Comparison of ENCODE assay signal across 26 cellular contexts in the genomic region with DNA sequence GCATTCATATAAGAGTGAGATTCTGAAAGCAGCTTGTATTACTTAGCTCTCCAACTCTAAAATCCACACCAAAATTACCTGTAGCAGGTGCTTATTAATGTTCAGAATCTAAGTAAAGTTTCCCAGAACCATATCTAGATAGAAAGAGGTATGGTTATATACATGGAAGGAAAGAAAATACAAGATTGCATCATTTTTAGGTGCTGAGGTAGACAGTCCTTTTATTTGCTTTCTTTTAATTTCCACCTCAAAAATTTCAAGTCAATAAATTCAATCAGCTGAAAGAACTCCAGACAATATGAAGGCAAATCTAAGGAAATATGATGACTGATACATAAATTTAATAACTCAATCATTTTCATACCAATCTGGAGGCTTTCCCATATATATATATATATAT.
"Had no signal": no experiment of that assay in that cellular context is flagged by ENCODE, and none has a peak within 500 bp of the region (broad histone marks: within the 10 kb centered on the region; RNA-seq: fewer than 3 reads in every experiment).

No MANE protein-coding gene starts in this region.

- H3K27me3 ChIP-seq: stomach, suprapubic skin, testis, thyroid gland, tibial artery, transverse colon, upper lobe of left lung, upper lobe of right lung, uterus, vagina had no signal

- DNase-seq: stimulated activated CD4-positive, alpha-beta T cell treated with anti-CD3 and anti-CD28 coated beads, Interleukin-2, amount 100 ng/mL, for 48 hours; stimulated activated CD4-positive, alpha-beta T cell treated with anti-CD3 and anti-CD28 coated beads, Interleukin-4, amount 100 ng/mL, for 1 hour; stimulated activated CD4-positive, alpha-beta T cell treated with anti-CD3 and anti-CD28 coated beads, Interleukin-4, amount 100 ng/mL, for 24 hours; stimulated activated CD4-positive, alpha-beta T cell treated with anti-CD3 and anti-CD28 coated beads, Interleukin-4, amount 100 ng/mL, for 4 hours; stimulated activated CD8-positive, alpha-beta memory T cell treated with anti-CD3 and anti-CD28 coated beads, Interleukin-4, amount 100 ng/mL, for 48 hours; stimulated activated naive B cell treated with anti-CD40 and anti-IgM and Interleukin-4, amounts not matched to agents 10 μg/mL and 1 μg/mL and 100 μg/mL, for 72 hours; stimulated activated naive CD4-positive, alpha-beta T cell; stimulated activated naive CD4-positive, alpha-beta T cell treated with Interleukin-2 at 50 U/mL for 16 hours; stimulated activated naive CD8-positive, alpha-beta T cell treated with anti-CD3 and anti-CD28 coated beads, Interleukin-15, amount 100 ng/mL, for 72 hours; stimulated activated naive CD8-positive, alpha-beta T cell treated with anti-CD3 and anti-CD28 coated beads, Interleukin-15, Interleukin-2, amounts not matched to agents 100 U/mL and 50 U/mL, for 24 hours; stomach; substantia nigra; testis; thyroid gland; tibial artery; transverse colon; trophoblast cell; upper lobe of left lung; upper lobe of right lung; uterus had no signal

- H3K36me3 ChIP-seq: stomach, suprapubic skin, thoracic aorta, thyroid gland, tibial artery, transverse colon, upper lobe of left lung, upper lobe of right lung, uterus, vagina had no signal

- H3K27ac ChIP-seq: stomach, suprapubic skin, testis, thoracic aorta, thyroid gland, tibial artery, transverse colon, upper lobe of left lung, upper lobe of right lung, uterus, vagina had no signal

- H3K4me3 ChIP-seq: stomach, suprapubic skin, testis, thoracic aorta, thyroid gland, tibial artery, transverse colon, upper lobe of left lung, upper lobe of right lung, uterus, vagina had no signal

- ATAC-seq: stimulated activated effector memory CD8-positive, alpha-beta T cell treated with anti-CD3 and anti-CD28 coated beads, Interleukin-12 subunit alpha, Interleukin-12 subunit beta, amount 100 ng/mL, for 72 hours; stimulated activated memory B cell treated with anti-CD40 and anti-IgM and Interleukin-4, amounts not matched to agents 10 μg/mL and 1 μg/mL and 100 μg/mL, for 72 hours; stimulated activated naive B cell treated with anti-CD40 and anti-IgM and Interleukin-4, amounts not matched to agents 10 μg/mL and 1 μg/mL and 100 μg/mL, for 72 hours; stimulated activated naive CD8-positive, alpha-beta T cell treated with anti-CD3 and anti-CD28 coated beads, Interleukin-15, amount 100 ng/mL, for 72 hours; stimulated activated naive CD8-positive, alpha-beta T cell treated with anti-CD3 and anti-CD28 coated beads, Interleukin-15, Interleukin-2, amounts not matched to agents 100 U/mL and 50 U/mL, for 24 hours; upper lobe of right lung had no signal

- H3K9me3 ChIP-seq: stomach, suprapubic skin, testis, thoracic aorta, thyroid gland, tibial artery, transverse colon, upper lobe of left lung, upper lobe of right lung, uterus, vagina had no signal

- H3K4me1 ChIP-seq: stomach, suprapubic skin, testis, thyroid gland, tibial artery, transverse colon, upper lobe of left lung, upper lobe of right lung, uterus, vagina had no signal

- FAIRE-seq: urothelium cell line had no signal
